Comparison of ENCODE assay signal across 1 cellular context in the genomic region with DNA sequence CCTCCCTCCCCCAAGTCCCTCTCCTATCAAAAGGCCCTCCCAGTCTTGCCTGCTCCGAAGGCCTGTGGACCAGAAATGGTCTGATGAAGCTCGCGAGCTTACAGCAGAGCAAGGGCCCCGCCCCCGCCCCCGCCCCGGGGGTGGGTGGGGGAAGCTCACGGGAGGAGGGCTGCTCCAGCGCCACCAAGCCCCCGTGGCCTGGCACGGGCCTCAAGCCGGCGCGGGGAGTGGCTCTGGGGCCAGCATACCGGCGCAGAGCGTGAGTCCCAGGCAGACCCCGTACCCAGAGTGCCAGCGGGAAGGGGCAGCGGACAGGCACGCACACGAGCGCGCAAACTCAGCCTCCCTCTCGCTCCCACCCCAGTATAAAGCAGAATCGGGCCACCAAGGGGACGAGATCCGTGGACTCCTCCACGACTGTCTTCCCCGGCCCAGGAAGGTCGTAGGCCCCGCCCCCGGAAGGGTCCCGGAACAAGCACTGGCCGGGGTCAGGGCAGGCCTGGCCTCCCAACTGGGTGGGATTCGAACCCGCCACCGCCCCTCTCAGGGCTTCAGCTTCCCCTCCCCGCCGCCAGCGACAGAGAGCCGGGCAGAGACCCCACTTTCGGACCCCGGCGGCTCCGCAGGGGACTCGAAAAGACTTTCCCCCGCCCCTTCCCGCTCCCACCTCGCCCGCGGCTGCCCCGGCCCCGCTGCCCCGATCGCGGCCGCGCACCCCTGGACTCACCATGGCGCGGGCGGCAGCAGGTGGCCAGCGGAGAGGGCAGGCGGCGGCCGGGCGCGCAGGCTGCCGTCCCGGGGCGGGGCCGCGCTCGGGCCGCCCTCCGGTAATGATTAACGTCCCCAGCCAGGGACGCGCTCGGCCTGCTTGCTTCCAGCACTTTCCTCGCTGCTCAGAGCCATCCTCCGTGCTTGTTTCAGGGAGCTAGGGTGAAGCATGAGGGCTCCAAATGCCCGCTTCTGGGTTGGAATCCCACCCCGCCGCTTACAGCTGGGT.
TF ChIP-seq lines count a peak whose summit lies in the region.

Gene PCBD1 (minus strand): TSS at position 762 of the 997 bp plus-strand sequence. CDS start 32 bp downstream, at position 730.

TF ChIP-seq in HEK293, 187 proteins besides CTCF, POLR2A, EP300 and RAD21 (continued from another document):
- TF ChIP-seq SALL2 (tag by site-specific recombination; IDR thresholded peaks at IDR 0.05; ENCODE audit: borderline replicate concordance): no peak
- no peak for TF ChIP-seq PRDM2 (tag by site-specific recombination; IDR thresholded peaks at IDR 0.05; ENCODE audit: borderline replicate concordance)
- no peak for TF ChIP-seq ELK4 (IDR thresholded peaks at IDR 0.05; ENCODE audit: borderline replicate concordance, low read depth, low read length)
- no peak for TF ChIP-seq ZNF221 (tag by site-specific recombination; IDR thresholded peaks at IDR 0.05; ENCODE audit: borderline replicate concordance)
- no peak; the same call in 1 of the 2 replicates for TF ChIP-seq ZNF792 (tag by site-specific recombination; IDR thresholded peaks at IDR 0.05)
- no peak for TF ChIP-seq ZNF530 (tag by site-specific recombination; IDR thresholded peaks at IDR 0.05; ENCODE audit: low read depth)
- TF ChIP-seq ZNF214 (tag by site-specific recombination; IDR thresholded peaks at IDR 0.05; ENCODE audit: borderline replicate concordance): no peak
- peak; percentile 74 for TF ChIP-seq ZBTB8A (tag by site-specific recombination; IDR thresholded peaks at IDR 0.05)
- no peak for TF ChIP-seq ZNF140 (tag by site-specific recombination; IDR thresholded peaks at IDR 0.05)
- TF ChIP-seq ZNF155 (tag by site-specific recombination; IDR thresholded peaks at IDR 0.05): no peak
- TF ChIP-seq ZNF423 (tag by site-specific recombination; IDR thresholded peaks at IDR 0.05): no peak
